ENCODE assay signal across 16 cellular contexts in the genomic region with DNA sequence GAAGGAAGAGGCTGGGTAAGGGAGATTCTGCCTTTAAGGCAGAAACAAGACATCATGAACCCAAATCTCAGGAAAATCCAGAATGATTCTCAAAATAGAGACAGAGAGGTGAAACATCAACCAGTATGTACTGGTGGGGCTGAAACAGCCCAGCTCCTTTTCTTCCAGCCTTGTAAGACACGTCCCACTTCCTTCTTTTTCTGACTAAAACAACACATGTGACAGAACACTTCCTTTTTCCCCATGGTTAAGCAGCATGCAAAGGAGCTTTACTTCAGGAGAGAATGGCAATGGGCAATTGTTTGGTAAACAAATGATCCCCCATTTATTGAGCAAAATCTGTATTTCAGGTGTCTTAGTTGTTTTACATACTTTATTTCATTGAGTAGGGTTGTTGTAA.
DNase-seq lines count a peak whose midpoint lies in the region; ATAC-seq, FAIRE-seq and TF ChIP-seq lines count a peak whose summit lies in the region.
"Had no signal": no experiment of that assay in that cellular context is flagged by ENCODE, and none has a peak within 500 bp of the region (broad histone marks: within the 10 kb centered on the region; RNA-seq: fewer than 3 reads in every experiment).

No MANE protein-coding gene starts in this region.

- CTCF ChIA-PET in K562 (lab: Yijun Ruan, JAX; ENCODE audit: low intra/inter-chr PET ratio): no interaction called here
- CTCF ChIA-PET in activated CD4-positive, alpha-beta T cell treated with anti-CD3 and anti-CD28 coated beads, Interleukin-2, amount 10 ng/mL, durations not matched to agents 7 days and 5 days (lab: Charles Lee): no interaction called here

- H3K36me3 ChIP-seq in K562 (ENCODE audit: control insufficient read depth, insufficient read depth, low read length): no peaks in the 10 kb centered on the region
- H3K36me3 ChIP-seq: thyroid gland had no signal

- no peak for TF ChIP-seq EP300 in K562 (IDR thresholded peaks at IDR 0.05; ENCODE audit: low read length)

- H3K36me3 Mint-ChIP-seq in activated CD4-positive, alpha-beta T cell treated with anti-CD3 and anti-CD28 coated beads, Interleukin-2, amount 10 ng/mL, durations not matched to agents 7 days and 5 days (ENCODE audit: low read depth): no peaks in the 10 kb centered on the region
- H3K36me3 Mint-ChIP-seq: CD4-positive, CD25-positive, alpha-beta regulatory T cell; T-cell had no signal

- 0% methylated on average over 1 of the region's 1 CpG for WGBS in K562 (ENCODE audit: insufficient coverage, low coverage, missing lambda C conversion rate)

- FAIRE-seq in GM12891 (lab: Jason Lieb, UNC) (peak; percentile 51), K562 (lab: Jason Lieb, UNC) (no peak)

- H3K4me2 ChIP-seq in K562 (ENCODE audit: insufficient read depth, low read length): no peak overlapping the region

- TF ChIP-seq RAD21 in K562 (CRISPR knock-in tag; conservative IDR thresholded peaks at IDR 0.05 in 1 of 2, IDR thresholded peaks at IDR 0.05 in 1 of 2): no peak

- no peak overlapping the region for H3K27ac Mint-ChIP-seq in activated CD4-positive, alpha-beta T cell treated with anti-CD3 and anti-CD28 coated beads, Interleukin-2, amount 10 ng/mL, durations not matched to agents 7 days and 5 days
- H3K27ac Mint-ChIP-seq: activated naive CD8-positive, alpha-beta T cell treated with anti-CD3 and anti-CD28 coated beads, Interleukin-2, amount 50 U/mL, for 24 hours; CD4-positive, CD25-positive, alpha-beta regulatory T cell; T-cell had no signal

- H3K4me3 ChIP-seq in K562: no peak overlapping the region
- H3K4me3 ChIP-seq: psoas muscle, thyroid gland had no signal

- ATAC-seq in K562: no peak
- ATAC-seq: activated naive CD8-positive, alpha-beta T cell treated with anti-CD3 and anti-CD28 coated beads, Interleukin-2, amount 50 U/mL, for 24 hours; psoas muscle; T-cell had no signal

- in situ Hi-C loops in K562 (cut with MboI): no loop called here

- H4K20me1 ChIP-seq in K562 (replicated peaks; ENCODE audit: control insufficient read depth, insufficient read depth, low read length): no peaks in the 10 kb centered on the region

- H3K4me1 ChIP-seq in K562 (replicated peaks in 1 of 2; ENCODE audit: control insufficient read depth in 2 of 2, insufficient read depth in 2 of 2, low read length in 2 of 2): no peaks in the 10 kb centered on the region
- H3K4me1 ChIP-seq: psoas muscle, thyroid gland had no signal

- H3K27ac ChIP-seq in K562 (ENCODE audit: extremely low read depth, low read depth, low read length): no peak overlapping the region
- H3K27ac ChIP-seq: psoas muscle, thyroid gland had no signal

- TF ChIP-seq POLR2A in GM12891 (IDR thresholded peaks at IDR 0.05; ENCODE audit: low read depth, low read length): no peak
- TF ChIP-seq POLR2A in K562 (conservative IDR thresholded peaks at IDR 0.05): no peak

- TF ChIP-seq CTCF in K562 (IDR thresholded peaks at IDR 0.05 in 2 of 3, conservative IDR thresholded peaks at IDR 0.05 in 1 of 3; ENCODE audit: insufficient read depth in 2 of 3, low read depth in 1 of 3, low read length in 3 of 3): no peak

- peaks cover 21% of the 10 kb centered on the region for H3K27me3 Mint-ChIP-seq in activated CD4-positive, alpha-beta T cell treated with anti-CD3 and anti-CD28 coated beads, Interleukin-2, amount 10 ng/mL, durations not matched to agents 7 days and 5 days

- H2AFZ ChIP-seq in K562 (ENCODE audit: low read depth, low read length): no peak overlapping the region

- H3K9me3 ChIP-seq in K562 (replicated peaks; ENCODE audit: control insufficient read depth, insufficient read depth, low read depth, low read length): no peaks in the 10 kb centered on the region
- H3K9me3 ChIP-seq: psoas muscle, thyroid gland had no signal

- POLR2A ChIA-PET in K562 (lab: Yijun Ruan, JAX): no interaction called here
- POLR2A ChIA-PET in activated CD4-positive, alpha-beta T cell treated with anti-CD3 and anti-CD28 coated beads, Interleukin-2, amount 10 ng/mL, durations not matched to agents 7 days and 5 days (lab: Charles Lee): no interaction called here

- no TSS peak for BruUV-seq in K562 (replicated peaks; lab: Mats Ljungman, UMichigan)

- H3K9me3 Mint-ChIP-seq in activated CD4-positive, alpha-beta T cell treated with anti-CD3 and anti-CD28 coated beads, Interleukin-2, amount 10 ng/mL, durations not matched to agents 7 days and 5 days: no peaks in the 10 kb centered on the region
- H3K9me3 Mint-ChIP-seq: activated naive CD8-positive, alpha-beta T cell treated with anti-CD3 and anti-CD28 coated beads, Interleukin-2, amount 50 U/mL, for 24 hours; T-cell had no signal

- peaks cover 5% of the 10 kb centered on the region for H3K4me1 Mint-ChIP-seq in activated CD4-positive, alpha-beta T cell treated with anti-CD3 and anti-CD28 coated beads, Interleukin-2, amount 10 ng/mL, durations not matched to agents 7 days and 5 days
- H3K4me1 Mint-ChIP-seq: CD4-positive, CD25-positive, alpha-beta regulatory T cell had no signal

- H3K9ac ChIP-seq in K562 (ENCODE audit: insufficient read depth in 1 of 2, low read depth in 2 of 2, low read length in 2 of 2): no peak overlapping the region

- H3K27me3 ChIP-seq in K562 (ENCODE audit: control insufficient read depth in 2 of 2, insufficient read depth in 2 of 2, low read length in 2 of 2): no peaks in the 10 kb centered on the region
- H3K27me3 ChIP-seq: thyroid gland had no signal

- intact Hi-C loops in K562 (cut with micrococcal nuclease): no loop called here
- intact Hi-C loops in head of caudate nucleus (cut with DNase I): no loop called here

- no peak overlapping the region for H3K4me3 Mint-ChIP-seq in activated CD4-positive, alpha-beta T cell treated with anti-CD3 and anti-CD28 coated beads, Interleukin-2, amount 10 ng/mL, durations not matched to agents 7 days and 5 days
- H3K4me3 Mint-ChIP-seq: activated naive CD8-positive, alpha-beta T cell treated with anti-CD3 and anti-CD28 coated beads, Interleukin-2, amount 50 U/mL, for 24 hours; CD4-positive, CD25-positive, alpha-beta regulatory T cell; T-cell had no signal

- H3K79me2 ChIP-seq in K562 (ENCODE audit: control insufficient read depth, insufficient read depth, low read length): no peaks in the 10 kb centered on the region

- H3K9me1 ChIP-seq in K562 (ENCODE audit: control insufficient read depth, insufficient read depth, low read length): no peaks in the 10 kb centered on the region

- no peak for DNase-seq in GM12891 (ENCODE audit: insufficient read length, low spot score)
- DNase-seq in NAMALWA (ENCODE audit: low spot score): peak; percentile 55
- DNase-seq in K562 (ENCODE audit: extremely low read depth in 1 of 4, low spot score in 3 of 4): no peak
- DNase-seq in putamen (ENCODE audit: low spot score): peak; percentile 9
- DNase-seq in head of caudate nucleus: no peak
- DNase-seq in activated CD4-positive, alpha-beta T cell treated with anti-CD3 and anti-CD28 coated beads, Interleukin-2, amount 10 ng/mL, durations not matched to agents 7 days and 5 days: no peak
- DNase-seq in SHP77 (lab: John Stamatoyannopoulos, UW): no peak
- DNase-seq: activated CD4-positive, alpha-beta T cell treated with anti-CD3 and anti-CD28 coated beads for 1 hour; activated naive CD8-positive, alpha-beta T cell treated with anti-CD3 and anti-CD28 coated beads, Interleukin-2, amount 50 U/mL, for 24 hours; CD4-positive, CD25-positive, alpha-beta regulatory T cell; cerebellar nuclear complex; NCI-H1092; NCI-H2227 treated with DMSO at 0.1 percent for 48 hours; psoas muscle; thyroid gland had no signal

TF ChIP-seq in GM12891, 5 proteins besides CTCF, POLR2A, EP300 and RAD21:
- TF ChIP-seq SPI1 (IDR thresholded peaks at IDR 0.05; ENCODE audit: low read depth, low read length) (peak; percentile 93), POLR2AphosphoS5 (IDR thresholded peaks at IDR 0.05; ENCODE audit: low read depth, low read length) (no peak)

TF ChIP-seq in K562, 482 proteins besides CTCF, POLR2A, EP300 and RAD21:
- no peak for TF ChIP-seq NCOA1 (IDR thresholded peaks at IDR 0.05; ENCODE audit: low read depth)
- peak; percentile 85; the same call in 1 of the 2 replicates for TF ChIP-seq SPI1 (IDR thresholded peaks at IDR 0.05; ENCODE audit: borderline replicate concordance, low read depth, low read length)

Comparison
In these comparisons a context has a peak if more than half of its experiments do, and no peak if none do; other contexts are left out.
1. DNase-seq: peak in NAMALWA (single experiment) and putamen (single experiment); none in GM12891 (single experiment), K562 (0 of 4), head of caudate nucleus (0 of 42), activated CD4-positive, alpha-beta T cell treated with anti-CD3 and anti-CD28 coated beads, Interleukin-2, amount 10 ng/mL, durations not matched to agents 7 days and 5 days (single experiment) and SHP77 (0 of 2).